In genomic region chr2:158730621-158730905, GRCh38 we compare ENCODE assay signal across 30 cellular contexts.
"Had no signal": no experiment of that assay in that cellular context is flagged by ENCODE, and none has a peak within 500 bp of the region (broad histone marks: within the 10 kb centered on the region; RNA-seq: fewer than 3 reads in every experiment).

No MANE protein-coding gene starts in this region.

- H3K36me3 Mint-ChIP-seq: activated naive CD4-positive, alpha-beta T cell treated with anti-CD3 and anti-CD28 coated beads, Interleukin-2, amount 10 ng/mL, durations not matched to agents 7 days and 5 days; activated naive CD8-positive, alpha-beta T cell treated with anti-CD3 and anti-CD28 coated beads, Interleukin-2, amount 10 ng/mL, durations not matched to agents 7 days and 5 days; memory B cell; naive thymus-derived CD8-positive, alpha-beta T cell had no signal

- H3K36me3 ChIP-seq: brain microvascular endothelial cell, esophagus squamous epithelium, ovary, thoracic aorta, uterus had no signal

- FAIRE-seq: astrocyte, colon, frontal cortex had no signal

- H3K4me1 Mint-ChIP-seq: activated naive CD4-positive, alpha-beta T cell treated with anti-CD3 and anti-CD28 coated beads, Interleukin-2, amount 10 ng/mL, durations not matched to agents 7 days and 5 days; activated naive CD8-positive, alpha-beta T cell treated with anti-CD3 and anti-CD28 coated beads, Interleukin-2, amount 10 ng/mL, durations not matched to agents 7 days and 5 days; memory B cell; naive thymus-derived CD8-positive, alpha-beta T cell had no signal

- H3K4me1 ChIP-seq: uterus had no signal

- H3K9me3 Mint-ChIP-seq: activated naive CD4-positive, alpha-beta T cell treated with anti-CD3 and anti-CD28 coated beads, Interleukin-2, amount 10 ng/mL, durations not matched to agents 7 days and 5 days; activated naive CD8-positive, alpha-beta T cell treated with anti-CD3 and anti-CD28 coated beads, Interleukin-2, amount 10 ng/mL, durations not matched to agents 7 days and 5 days; memory B cell; naive thymus-derived CD8-positive, alpha-beta T cell; stimulated activated naive CD8-positive, alpha-beta T cell treated with anti-CD3 and anti-CD28 coated beads, Interleukin-15, Interleukin-2, amounts not matched to agents 100 ng/mL and 50 ng/mL, for 24 hours had no signal

- H3K4me3 Mint-ChIP-seq: activated naive CD4-positive, alpha-beta T cell treated with anti-CD3 and anti-CD28 coated beads, Interleukin-2, amount 10 ng/mL, durations not matched to agents 7 days and 5 days; activated naive CD8-positive, alpha-beta T cell treated with anti-CD3 and anti-CD28 coated beads, Interleukin-2, amount 10 ng/mL, durations not matched to agents 7 days and 5 days; memory B cell; naive thymus-derived CD8-positive, alpha-beta T cell; stimulated activated naive CD8-positive, alpha-beta T cell treated with anti-CD3 and anti-CD28 coated beads, Interleukin-15, Interleukin-2, amounts not matched to agents 100 ng/mL and 50 ng/mL, for 24 hours had no signal

- H3K4me3 ChIP-seq: esophagus squamous epithelium, hepatocyte, ovary, skin epidermis, thoracic aorta, uterus had no signal

- H3K9me3 ChIP-seq: esophagus squamous epithelium, ovary, thoracic aorta, uterus had no signal

- DNase-seq: activated CD4-positive, alpha-beta T cell treated with anti-CD3 and anti-CD28 coated beads for 4 hours; activated CD4-positive, alpha-beta T cell treated with anti-CD3 and anti-CD28 coated beads, Interleukin-2, amount 50 U/mL, for 48 hours; activated CD8-positive, alpha-beta memory T cell treated with anti-CD3 and anti-CD28 coated beads for 24 hours; activated gamma-delta T cell; activated naive CD4-positive, alpha-beta T cell treated with anti-CD3 and anti-CD28 coated beads, Interleukin-2, amount 10 ng/mL, durations not matched to agents 7 days and 5 days; activated naive CD8-positive, alpha-beta T cell treated with anti-CD3 and anti-CD28 coated beads, Interleukin-2, amount 10 ng/mL, durations not matched to agents 7 days and 5 days; brain microvascular endothelial cell; central memory CD4-positive, alpha-beta T cell; dermis blood vessel endothelial cell; effector CD4-positive, alpha-beta T cell; esophagus squamous epithelium; glutamatergic neuron; naive thymus-derived CD8-positive, alpha-beta T cell; ovary; retina; stimulated activated CD4-positive, alpha-beta T cell treated with anti-CD3 and anti-CD28 coated beads, Interleukin-12 subunit alpha, Interleukin-12 subunit beta, amount 100 ng/mL, for 4 hours; stimulated activated CD4-positive, alpha-beta T cell treated with anti-CD3 and anti-CD28 coated beads, Interleukin-4, amount 100 ng/mL, for 1 hour; trophoblast cell; uterus had no signal

- H3K27ac ChIP-seq: brain microvascular endothelial cell, epithelial cell of prostate, esophagus squamous epithelium, hepatocyte, ovary, skin epidermis, thoracic aorta, uterus had no signal

- H3K27me3 ChIP-seq: brain microvascular endothelial cell, esophagus squamous epithelium, hepatocyte, ovary, uterus had no signal

- ATAC-seq: naive thymus-derived CD8-positive, alpha-beta T cell; sciatic nerve had no signal

- H3K4me2 ChIP-seq: hepatocyte had no signal

- H3K79me2 ChIP-seq: hepatocyte had no signal

- H3K27ac Mint-ChIP-seq: activated naive CD4-positive, alpha-beta T cell treated with anti-CD3 and anti-CD28 coated beads, Interleukin-2, amount 10 ng/mL, durations not matched to agents 7 days and 5 days; activated naive CD8-positive, alpha-beta T cell treated with anti-CD3 and anti-CD28 coated beads, Interleukin-2, amount 10 ng/mL, durations not matched to agents 7 days and 5 days; memory B cell; naive thymus-derived CD8-positive, alpha-beta T cell; progenitor cell of endocrine pancreas; stimulated activated naive CD8-positive, alpha-beta T cell treated with anti-CD3 and anti-CD28 coated beads, Interleukin-15, Interleukin-2, amounts not matched to agents 100 ng/mL and 50 ng/mL, for 24 hours had no signal

- H2AFZ ChIP-seq: hepatocyte had no signal
